Comparison of ENCODE assay signal across 32 cellular contexts in genomic region chr19:17920527-17920926, GRCh38. TPM values are rescaled to one million over a fixed set of nuclear protein-coding genes. Genes with fewer than 3 reads are reported as not detected.
"Had no signal": no experiment of that assay in that cellular context is flagged by ENCODE, and none has a peak within 500 bp of the region (broad histone marks: within the 10 kb centered on the region; RNA-seq: fewer than 3 reads in every experiment).

No MANE protein-coding gene starts in this region.

- H3K36me3 Mint-ChIP-seq: mesothelial cell of epicardium had no signal

- FAIRE-seq: endometrium, islet of Langerhans, keratinocyte had no signal

- H3K4me1 ChIP-seq: colonic mucosa, gastrocnemius medialis, heart right ventricle, left lung, lower lobe of right lung had no signal

- H3K27ac Mint-ChIP-seq: dendritic cell treated with granulocyte-macrophage colony-stimulating factor and Interleukin-4, amounts not matched to agents 40 ng/mL and 50 ng/mL, for 4 days; effector memory CD8-positive, alpha-beta T cell; endodermal cell; mesothelial cell of epicardium had no signal

- H3K9me3 Mint-ChIP-seq: dendritic cell treated with granulocyte-macrophage colony-stimulating factor and Interleukin-4, amounts not matched to agents 40 ng/mL and 50 ng/mL, for 4 days; effector memory CD8-positive, alpha-beta T cell; mesothelial cell of epicardium had no signal

- H3K36me3 ChIP-seq: colonic mucosa, esophagus squamous epithelium, gastrocnemius medialis, heart right ventricle, left lung, lower lobe of right lung had no signal

- H3K4me3 Mint-ChIP-seq: dendritic cell treated with granulocyte-macrophage colony-stimulating factor and Interleukin-4, amounts not matched to agents 40 ng/mL and 50 ng/mL, for 4 days; effector memory CD8-positive, alpha-beta T cell; endodermal cell; mesothelial cell of epicardium had no signal

- H3K4me1 Mint-ChIP-seq: endodermal cell, mesothelial cell of epicardium had no signal

- H3K27me3 ChIP-seq: colonic mucosa, gastrocnemius medialis had no signal

- H3K9me3 ChIP-seq: colonic mucosa, esophagus squamous epithelium, gastrocnemius medialis, left lung, lower lobe of right lung, mucosa of descending colon had no signal

- DNase-seq: colonic mucosa; cortex of kidney; effector CD8-positive, alpha-beta T cell; effector memory CD8-positive, alpha-beta T cell; endodermal cell; erythroblast; esophagus squamous epithelium; foreskin fibroblast; foreskin melanocyte; gastrocnemius medialis; glutamatergic neuron; head of caudate nucleus; heart right ventricle; hippocampal formation; left cardiac atrium; left lung; left ventricle myocardium superior; lower lobe of right lung; mesenchymal stem cell; mucosa of descending colon had no signal

- H3K4me3 ChIP-seq: colonic mucosa, esophagus squamous epithelium, gastrocnemius medialis, heart right ventricle, left lung, lower lobe of right lung, mucosa of descending colon had no signal

- H3K27ac ChIP-seq: colonic mucosa, epithelial cell of prostate, esophagus squamous epithelium, gastrocnemius medialis, heart right ventricle, left lung, lower lobe of right lung had no signal

RNA-seq across cellular contexts. Expression of gene KCNN1, which starts 46.4 kb away (rescaled TPM):
- total RNA-seq: colonic mucosa, esophagus mucosa, gastrocnemius medialis, left ventricle myocardium superior, lower lobe of right lung, myocyte had no signal
- polyA plus RNA-seq: heart right ventricle, keratinocyte had no signal

RNA-seq across cellular contexts. Expression of gene SLC5A5, which starts 48.8 kb away (rescaled TPM):
- total RNA-seq: colonic mucosa, dermis microvascular lymphatic vessel endothelial cell, esophagus mucosa, gastrocnemius medialis, glomerular endothelial cell, left cardiac atrium, left ventricle myocardium superior, lower leg skin, lung microvascular endothelial cell, mesothelial cell of epicardium, myocyte had no signal
- polyA plus RNA-seq: heart right ventricle, keratinocyte had no signal
